27 cellular contexts compared by ENCODE assay signal in the genomic region with DNA sequence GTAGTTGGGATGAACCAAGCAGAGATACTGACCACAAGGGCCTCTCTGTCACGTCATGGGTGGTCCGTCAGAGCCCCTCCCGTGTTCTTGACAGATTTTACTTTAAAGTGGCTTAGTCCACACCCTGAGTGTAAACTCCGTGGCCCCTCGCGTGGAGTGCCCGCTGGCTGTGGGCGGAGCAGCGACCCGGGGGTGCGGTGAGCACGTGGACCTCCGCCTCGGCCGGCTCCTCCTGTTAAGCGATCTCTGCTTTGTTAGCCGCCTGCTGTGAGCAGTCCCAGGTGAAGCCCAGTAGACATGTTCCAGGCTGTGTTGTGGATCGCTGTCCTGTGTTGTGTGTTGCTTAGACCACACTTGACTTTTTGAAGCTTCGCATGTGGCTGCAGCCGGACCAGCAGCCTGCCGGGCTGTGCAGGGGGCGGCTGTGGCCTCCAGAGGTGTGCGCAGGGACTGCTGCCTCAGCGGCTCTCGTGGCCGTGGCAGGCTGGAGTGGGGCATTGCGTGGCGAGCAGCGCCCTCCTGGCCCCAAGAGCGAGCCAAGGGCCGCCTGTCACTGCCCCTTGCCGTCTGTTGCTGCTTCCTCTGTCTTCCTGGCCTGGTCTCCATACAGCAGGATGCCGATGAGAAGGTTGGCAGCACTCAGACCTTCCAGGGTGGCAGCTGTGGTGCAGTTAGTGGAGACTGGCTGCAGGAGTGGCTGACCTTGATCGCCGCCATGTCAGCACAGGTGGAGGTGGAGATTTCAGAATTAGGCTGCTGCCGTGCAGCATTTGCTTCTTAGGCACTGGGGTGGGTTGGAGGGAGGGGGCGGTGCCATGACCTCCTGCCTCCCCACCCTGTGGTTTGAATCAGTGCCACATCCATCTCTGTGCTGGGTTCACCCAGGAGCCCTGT. TPM values are rescaled to one million over a fixed set of nuclear protein-coding genes. Genes with fewer than 3 reads are reported as not detected.
"Had no signal": no experiment of that assay in that cellular context is flagged by ENCODE, and none has a peak within 500 bp of the region (broad histone marks: within the 10 kb centered on the region; RNA-seq: fewer than 3 reads in every experiment).

No MANE protein-coding gene starts in this region.

- H3K27ac ChIP-seq: WERI-Rb-1 had no signal

- H3K27me3 Mint-ChIP-seq: activated CD4-positive, alpha-beta memory T cell treated with anti-CD3 and anti-CD28 coated beads, Interleukin-2, amount 10 ng/mL, durations not matched to agents 7 days and 5 days; activated CD4-positive, alpha-beta T cell treated with anti-CD3 and anti-CD28 coated beads for 36 hours; activated naive CD8-positive, alpha-beta T cell had no signal

- H3K4me2 ChIP-seq: SK-N-SH had no signal

- H3K27ac Mint-ChIP-seq: activated CD4-positive, alpha-beta memory T cell treated with anti-CD3 and anti-CD28 coated beads, Interleukin-2, amount 10 ng/mL, durations not matched to agents 7 days and 5 days; activated CD4-positive, alpha-beta T cell treated with anti-CD3 and anti-CD28 coated beads for 36 hours; activated naive CD4-positive, alpha-beta T cell treated with anti-CD3 and anti-CD28 coated beads for 36 hours; activated naive CD8-positive, alpha-beta T cell had no signal

- H3K36me3 Mint-ChIP-seq: activated naive CD8-positive, alpha-beta T cell had no signal

- H3K9me3 ChIP-seq: SK-N-SH had no signal

- ATAC-seq: activated CD4-positive, alpha-beta T cell treated with anti-CD3 and anti-CD28 coated beads for 36 hours had no signal

- H3K4me1 Mint-ChIP-seq: activated CD4-positive, alpha-beta memory T cell treated with anti-CD3 and anti-CD28 coated beads, Interleukin-2, amount 10 ng/mL, durations not matched to agents 7 days and 5 days; activated CD4-positive, alpha-beta T cell treated with anti-CD3 and anti-CD28 coated beads for 36 hours had no signal

- H3K9me3 Mint-ChIP-seq: activated CD4-positive, alpha-beta memory T cell treated with anti-CD3 and anti-CD28 coated beads, Interleukin-2, amount 10 ng/mL, durations not matched to agents 7 days and 5 days; activated naive CD4-positive, alpha-beta T cell treated with anti-CD3 and anti-CD28 coated beads for 36 hours had no signal

- H3K4me3 Mint-ChIP-seq: activated CD4-positive, alpha-beta memory T cell treated with anti-CD3 and anti-CD28 coated beads, Interleukin-2, amount 10 ng/mL, durations not matched to agents 7 days and 5 days; activated CD4-positive, alpha-beta T cell treated with anti-CD3 and anti-CD28 coated beads for 36 hours; activated naive CD4-positive, alpha-beta T cell treated with anti-CD3 and anti-CD28 coated beads for 36 hours; activated naive CD8-positive, alpha-beta T cell had no signal

- H3K9ac ChIP-seq: SK-N-SH had no signal

- DNase-seq: activated CD4-positive, alpha-beta memory T cell treated with anti-CD3 and anti-CD28 coated beads, Interleukin-2, amount 10 ng/mL, durations not matched to agents 7 days and 5 days; activated CD4-positive, alpha-beta T cell treated with anti-CD3 and anti-CD28 coated beads for 36 hours; activated CD4-positive, alpha-beta T cell treated with anti-CD3 and anti-CD28 coated beads, Interleukin-2, amount 50 U/mL, for 1 hour; activated CD8-positive, alpha-beta memory T cell treated with anti-CD3 and anti-CD28 coated beads, Interleukin-2, amount 50 U/mL, for 48 hours; activated gamma-delta T cell; activated naive CD4-positive, alpha-beta T cell treated with anti-CD3 and anti-CD28 coated beads for 36 hours; activated T-cell treated with anti-CD3 and anti-CD28 coated beads, Interleukin-2, amount 50 U/mL, for 1 hour; amygdala; cerebellar nuclear complex; KG1; NCI-H1092; NCI-H1417; NCI-H1930; NCI-H2171; NCI-H2227 treated with DMSO at 0.1 percent for 48 hours; NCI-H446 treated with DMSO at 0.1 percent for 48 hours; NCI-H526; NCI-H774; SK-N-SH; T-helper 1 cell; WERI-Rb-1 had no signal

RNA-seq across cellular contexts. Expression of gene MUC6, which starts 34.2 kb away (rescaled TPM):
- total RNA-seq: activated CD4-positive, alpha-beta memory T cell treated with anti-CD3 and anti-CD28 coated beads, Interleukin-2, amount 10 ng/mL, durations not matched to agents 7 days and 5 days; activated CD4-positive, alpha-beta T cell treated with anti-CD3 and anti-CD28 coated beads for 36 hours; activated naive CD4-positive, alpha-beta T cell treated with anti-CD3 and anti-CD28 coated beads for 36 hours; cardiac septum; LHCN-M2; M059J; OCI-LY7; T-helper 2 cell treated with Interferon-gamma antibody and Interleukin-4, amounts not matched to agents 100 ng/mL and 5 ng/mL, for 36 hours had no signal
- polyA plus RNA-seq: SK-N-SH had no signal
